Comparison of ENCODE assay signal across 8 cellular contexts in the genomic region with DNA sequence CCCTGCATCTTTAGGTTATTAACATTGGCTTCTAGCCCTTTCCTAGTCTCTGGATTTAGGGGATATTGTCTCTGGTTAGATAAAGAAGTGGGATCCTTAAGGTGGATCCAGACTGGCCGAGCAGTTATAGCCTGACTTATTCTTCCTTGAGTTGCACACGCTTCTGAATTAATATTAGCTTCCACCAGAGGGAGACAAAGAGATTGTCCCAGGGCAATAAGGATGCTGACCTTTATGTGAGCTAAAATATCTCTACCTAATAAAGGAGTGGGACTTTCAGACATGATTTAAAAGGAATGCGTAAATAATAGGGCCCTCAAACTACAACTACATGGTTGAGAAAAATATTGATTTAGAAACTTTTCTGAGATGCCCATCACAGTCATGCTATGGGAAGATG.
DNase-seq lines count a peak whose midpoint lies in the region; ATAC-seq and TF ChIP-seq lines count a peak whose summit lies in the region.

No MANE protein-coding gene starts in this region.

- intact Hi-C loops in body of pancreas (cut with DNase I), result no loop called here
- intact Hi-C loops in activated naive CD4-positive, alpha-beta T cell treated with anti-CD3 and anti-CD28 coated beads for 36 hours (cut with micrococcal nuclease), result loop anchor here (2.0 kb wide), 1 partner anchor 731 kb away; no protein-coding TSS in a partner anchor

- H3K4me2 ChIP-seq in parathyroid adenoma (ENCODE audit: low read length), result no peak overlapping the region

- H3K27ac ChIP-seq in body of pancreas (no peak overlapping the region), parathyroid adenoma (no peak overlapping the region)

- H3K4me1 ChIP-seq in body of pancreas (no peaks in the 10 kb centered on the region), parathyroid adenoma (no peaks in the 10 kb centered on the region)

- H3K4me3 ChIP-seq in body of pancreas (no peak overlapping the region), parathyroid adenoma (ENCODE audit: low read depth, low read length) (no peak overlapping the region)

- H3K9me3 Mint-ChIP-seq in activated T-cell treated with anti-CD3 and anti-CD28 coated beads, Interleukin-2, amount 50 U/mL, for 72 hours, result peaks cover 2 to 3% of the 10 kb centered on the region in 2 donors
- H3K9me3 Mint-ChIP-seq in activated naive CD4-positive, alpha-beta T cell treated with anti-CD3 and anti-CD28 coated beads for 36 hours, result peaks cover 2% of the 10 kb centered on the region
- peaks cover under 1% of the 10 kb centered on the region for H3K9me3 Mint-ChIP-seq in activated CD4-positive, alpha-beta T cell treated with anti-CD3 and anti-CD28 coated beads, Interleukin-2, amount 10 ng/mL, durations not matched to agents 7 days and 5 days

- H3K4me3 Mint-ChIP-seq in activated T-cell treated with anti-CD3 and anti-CD28 coated beads, Interleukin-2, amount 50 U/mL, for 72 hours, result no peak overlapping the region
- no peak overlapping the region for H3K4me3 Mint-ChIP-seq in activated naive CD4-positive, alpha-beta T cell treated with anti-CD3 and anti-CD28 coated beads for 36 hours
- no peak overlapping the region for H3K4me3 Mint-ChIP-seq in activated CD4-positive, alpha-beta T cell treated with anti-CD3 and anti-CD28 coated beads, Interleukin-2, amount 10 ng/mL, durations not matched to agents 7 days and 5 days

- H3K9ac ChIP-seq in parathyroid adenoma, result no peak overlapping the region

- no peaks in the 10 kb centered on the region for H3K27me3 ChIP-seq in body of pancreas
- H3K27me3 ChIP-seq in parathyroid adenoma (ENCODE audit: control insufficient read depth, insufficient read depth, low read length), result no peaks in the 10 kb centered on the region

- no peaks in the 10 kb centered on the region for H3K4me1 Mint-ChIP-seq in activated T-cell treated with anti-CD3 and anti-CD28 coated beads, Interleukin-2, amount 50 U/mL, for 72 hours (ENCODE audit: low read depth)
- H3K4me1 Mint-ChIP-seq in activated naive CD4-positive, alpha-beta T cell treated with anti-CD3 and anti-CD28 coated beads for 36 hours (ENCODE audit: low read depth), result no peaks in the 10 kb centered on the region
- H3K4me1 Mint-ChIP-seq in activated CD4-positive, alpha-beta T cell treated with anti-CD3 and anti-CD28 coated beads, Interleukin-2, amount 10 ng/mL, durations not matched to agents 7 days and 5 days, result no peaks in the 10 kb centered on the region

- no peaks in the 10 kb centered on the region for H3K9me3 ChIP-seq in body of pancreas
- no peaks in the 10 kb centered on the region for H3K9me3 ChIP-seq in parathyroid adenoma (ENCODE audit: control insufficient read depth, low read length)

- H3K27ac Mint-ChIP-seq in activated T-cell treated with anti-CD3 and anti-CD28 coated beads, Interleukin-2, amount 50 U/mL, for 72 hours, result no peak overlapping the region
- H3K27ac Mint-ChIP-seq in activated naive CD4-positive, alpha-beta T cell treated with anti-CD3 and anti-CD28 coated beads for 36 hours, result no peak overlapping the region
- H3K27ac Mint-ChIP-seq in activated CD4-positive, alpha-beta T cell treated with anti-CD3 and anti-CD28 coated beads, Interleukin-2, amount 10 ng/mL, durations not matched to agents 7 days and 5 days, result no peak overlapping the region

- H2AFZ ChIP-seq in parathyroid adenoma, result no peak overlapping the region

- peak; percentile 9 for DNase-seq in H4 (ENCODE audit: low spot score)
- DNase-seq in NAMALWA (ENCODE audit: low spot score), result peak; percentile 69
- DNase-seq in body of pancreas, result peak in 1 of 4 donors; percentile 6
- DNase-seq in activated T-cell treated with anti-CD3 and anti-CD28 coated beads, Interleukin-2, amount 50 U/mL, for 72 hours, result no peak
- DNase-seq in activated naive CD4-positive, alpha-beta T cell treated with anti-CD3 and anti-CD28 coated beads for 36 hours, result no peak
- DNase-seq in activated CD4-positive, alpha-beta T cell treated with anti-CD3 and anti-CD28 coated beads, Interleukin-2, amount 10 ng/mL, durations not matched to agents 7 days and 5 days, result no peak

- POLR2A ChIA-PET in activated CD4-positive, alpha-beta T cell treated with anti-CD3 and anti-CD28 coated beads, Interleukin-2, amount 10 ng/mL, durations not matched to agents 7 days and 5 days (lab: Charles Lee), result no interaction called here

- no peaks in the 10 kb centered on the region for H3K36me3 ChIP-seq in body of pancreas (replicated peaks in 1 of 2; ENCODE audit: insufficient read depth in 1 of 2, low read depth in 2 of 2)
- H3K36me3 ChIP-seq in parathyroid adenoma (ENCODE audit: control insufficient read depth, insufficient read depth, low read length), result no peaks in the 10 kb centered on the region

- no peaks in the 10 kb centered on the region for H3K36me3 Mint-ChIP-seq in activated T-cell treated with anti-CD3 and anti-CD28 coated beads, Interleukin-2, amount 50 U/mL, for 72 hours (ENCODE audit: insufficient read depth in 2 of 2)
- no peaks in the 10 kb centered on the region for H3K36me3 Mint-ChIP-seq in activated naive CD4-positive, alpha-beta T cell treated with anti-CD3 and anti-CD28 coated beads for 36 hours (ENCODE audit: low read depth)
- H3K36me3 Mint-ChIP-seq in activated CD4-positive, alpha-beta T cell treated with anti-CD3 and anti-CD28 coated beads, Interleukin-2, amount 10 ng/mL, durations not matched to agents 7 days and 5 days (ENCODE audit: low read depth), result no peaks in the 10 kb centered on the region

- H3K27me3 Mint-ChIP-seq in activated T-cell treated with anti-CD3 and anti-CD28 coated beads, Interleukin-2, amount 50 U/mL, for 72 hours (ENCODE audit: low read depth), result no peaks in the 10 kb centered on the region
- H3K27me3 Mint-ChIP-seq in activated naive CD4-positive, alpha-beta T cell treated with anti-CD3 and anti-CD28 coated beads for 36 hours (ENCODE audit: low read depth), result no peaks in the 10 kb centered on the region
- no peaks in the 10 kb centered on the region for H3K27me3 Mint-ChIP-seq in activated CD4-positive, alpha-beta T cell treated with anti-CD3 and anti-CD28 coated beads, Interleukin-2, amount 10 ng/mL, durations not matched to agents 7 days and 5 days

- 30 to 35% methylated on average over 3 of the region's 3 CpGs for WGBS in body of pancreas, 2 donors

- ATAC-seq in body of pancreas, result peak; percentile 83
- no peak for ATAC-seq in activated T-cell treated with anti-CD3 and anti-CD28 coated beads, Interleukin-2, amount 50 U/mL, for 72 hours (replicated peaks in 1 of 2)

- TF ChIP-seq CTCF in GM12873 (IDR thresholded peaks at IDR 0.05; ENCODE audit: insufficient read depth, low read depth, low read length, missing control alignments), result peak; percentile 57
- TF ChIP-seq CTCF in body of pancreas (IDR thresholded peaks at IDR 0.05), result peak; percentile 26 to 68 (median 57)
- peak; percentile 10 for TF ChIP-seq CTCF in parathyroid adenoma (IDR thresholded peaks at IDR 0.05)

- no peaks in the 10 kb centered on the region for H3K79me2 ChIP-seq in parathyroid adenoma

- CTCF ChIA-PET in activated naive CD4-positive, alpha-beta T cell treated with anti-CD3 and anti-CD28 coated beads for 36 hours (lab: Charles Lee), result interaction anchor here (0.7 to 1.0 kb wide), 3 partner anchors 39 to 426 kb away, joined by 3 read pairs; no protein-coding TSS in a partner anchor
- CTCF ChIA-PET in activated CD4-positive, alpha-beta T cell treated with anti-CD3 and anti-CD28 coated beads, Interleukin-2, amount 10 ng/mL, durations not matched to agents 7 days and 5 days (lab: Charles Lee), result no interaction called here

- TF ChIP-seq POLR2A in body of pancreas (IDR thresholded peaks at IDR 0.05), result no peak

Comparison
In these comparisons a context has a peak if more than half of its experiments do, and no peak if none do; other contexts are left out.
1. DNase-seq: peak in H4 (single experiment) and NAMALWA (single experiment); none in activated T-cell treated with anti-CD3 and anti-CD28 coated beads, Interleukin-2, amount 50 U/mL, for 72 hours (0 of 2), activated naive CD4-positive, alpha-beta T cell treated with anti-CD3 and anti-CD28 coated beads for 36 hours (single experiment) and activated CD4-positive, alpha-beta T cell treated with anti-CD3 and anti-CD28 coated beads, Interleukin-2, amount 10 ng/mL, durations not matched to agents 7 days and 5 days (single experiment).
2. Peak in every context shown above with its lines, with median percentiles within 50 percentile points of each other: CTCF ChIP-seq.